Comparison of ENCODE assay signal across 2 cellular contexts in genomic region chr19:55266404-55266803, GRCh38.
TF ChIP-seq lines count a peak whose summit lies in the region.

No MANE protein-coding gene starts in this region.

TF ChIP-seq in K562, 482 proteins besides CTCF, POLR2A, EP300 and RAD21:
- no peak for TF ChIP-seq RBM34 (IDR thresholded peaks at IDR 0.05; ENCODE audit: borderline replicate concordance, insufficient read depth, low read length)
- TF ChIP-seq BRF2 (IDR thresholded peaks at IDR 0.05; ENCODE audit: borderline replicate concordance, insufficient read depth, insufficient read length): no peak
- no peak for TF ChIP-seq TAF7 (tag; IDR thresholded peaks at IDR 0.05)
- no peak for TF ChIP-seq SMAD1 (IDR thresholded peaks at IDR 0.05; ENCODE audit: low read depth, low read length, partially characterized antibody)
- no peak for TF ChIP-seq TCFL5 (CRISPR knock-in tag; conservative IDR thresholded peaks at IDR 0.05)
- no peak for TF ChIP-seq SMARCC2 (IDR thresholded peaks at IDR 0.05; ENCODE audit: low read depth)
- TF ChIP-seq STAT5B (CRISPR knock-in tag; IDR thresholded peaks at IDR 0.05): no peak
- no peak for TF ChIP-seq RAD51 (IDR thresholded peaks at IDR 0.05; ENCODE audit: borderline replicate concordance, low read depth)
- no peak for TF ChIP-seq HMGN3 (IDR thresholded peaks at IDR 0.05; ENCODE audit: borderline replicate concordance, extremely low read depth, insufficient read length, low read depth, low read length)
- TF ChIP-seq ZSCAN32 (CRISPR knock-in tag; IDR thresholded peaks at IDR 0.05): no peak
- no peak for TF ChIP-seq ZNF217 (CRISPR knock-in tag; IDR thresholded peaks at IDR 0.05)
- no peak for TF ChIP-seq SNRNP70 (optimal IDR thresholded peaks at IDR 0.05; ENCODE audit: low read depth, low read length)
- no peak for TF ChIP-seq DACH1 (IDR thresholded peaks at IDR 0.05; ENCODE audit: partially characterized antibody)
- no peak for TF ChIP-seq XRCC4 (IDR thresholded peaks at IDR 0.05; ENCODE audit: extremely low read depth, insufficient read depth, insufficient read length)
- TF ChIP-seq SREBF2 (CRISPR knock-in tag; IDR thresholded peaks at IDR 0.05): no peak
- no peak for TF ChIP-seq CCNT2 (IDR thresholded peaks at IDR 0.05; ENCODE audit: borderline replicate concordance, extremely low read depth, insufficient read length, low read depth, low read length)

TF ChIP-seq in SK-N-SH, 30 proteins besides CTCF, POLR2A, EP300 and RAD21:
- TF ChIP-seq MEF2A (IDR thresholded peaks at IDR 0.05; ENCODE audit: borderline replicate concordance, low read depth) (no peak), USF1 (IDR thresholded peaks at IDR 0.05; ENCODE audit: borderline replicate concordance, low read depth) (no peak), FOXJ3 (CRISPR knock-in tag; IDR thresholded peaks at IDR 0.05) (no peak), SMC3 (IDR thresholded peaks at IDR 0.05; ENCODE audit: low read depth, low read length) (no peak), SIN3A (IDR thresholded peaks at IDR 0.05; ENCODE audit: borderline replicate concordance, low read depth, low read length) (no peak), PBX3 (IDR thresholded peaks at IDR 0.05) (no peak), FOXM1 (IDR thresholded peaks at IDR 0.05; ENCODE audit: low read depth) (no peak), GABPA (IDR thresholded peaks at IDR 0.05; ENCODE audit: low read depth) (no peak), IRF3 (IDR thresholded peaks at IDR 0.05; ENCODE audit: low read depth, low read length) (no peak), FOSL2 (IDR thresholded peaks at IDR 0.05; ENCODE audit: borderline replicate concordance, low read depth) (no peak), TAF1 (IDR thresholded peaks at IDR 0.05; ENCODE audit: borderline replicate concordance, low read depth, low read length) (no peak), JUND (IDR thresholded peaks at IDR 0.05) (no peak), GATA2 (CRISPR knock-in tag; IDR thresholded peaks at IDR 0.05) (no peak), TEAD4 (IDR thresholded peaks at IDR 0.05; ENCODE audit: borderline replicate concordance, insufficient read depth) (no peak), ZBTB33 (IDR thresholded peaks at IDR 0.05; ENCODE audit: borderline replicate concordance, low read depth) (no peak), RXRA (IDR thresholded peaks at IDR 0.05; ENCODE audit: borderline replicate concordance, low read depth) (no peak), RCOR1 (IDR thresholded peaks at IDR 0.05; ENCODE audit: low read length) (no peak), CHD2 (IDR thresholded peaks at IDR 0.05; ENCODE audit: low read length, partially characterized antibody) (no peak), NRF1 (IDR thresholded peaks at IDR 0.05; ENCODE audit: low read depth, low read length) (no peak), MXI1 (IDR thresholded peaks at IDR 0.05; ENCODE audit: low read depth, low read length) (no peak)
